1 cellular context compared by ENCODE assay signal in genomic region chr11:94956963-94957362, GRCh38.
TF ChIP-seq lines count a peak whose summit lies in the region.

No MANE protein-coding gene starts in this region.

TF ChIP-seq in IMR-90, 13 proteins besides CTCF, POLR2A, EP300 and RAD21 (continued from another document):
- TF ChIP-seq NFE2L2 (IDR thresholded peaks at IDR 0.05; ENCODE audit: low read depth, low read length) (no peak), BHLHE40 (IDR thresholded peaks at IDR 0.05; ENCODE audit: low read depth, low read length) (no peak), SMC3 (IDR thresholded peaks at IDR 0.05; ENCODE audit: low read depth, low read length) (no peak), MAFK (IDR thresholded peaks at IDR 0.05; ENCODE audit: low read depth, low read length) (no peak), USF2 (IDR thresholded peaks at IDR 0.05; ENCODE audit: low read depth, low read length) (no peak), RFX5 (IDR thresholded peaks at IDR 0.05; ENCODE audit: low read depth, low read length) (no peak)
